Comparison of ENCODE assay signal across 8 cellular contexts in genomic region chr4:55312491-55313101, GRCh38. TPM values are rescaled to one million over a fixed set of nuclear protein-coding genes. Genes with fewer than 3 reads are reported as not detected.
DNase-seq lines count a peak whose midpoint lies in the region; ATAC-seq and TF ChIP-seq lines count a peak whose summit lies in the region.

No MANE protein-coding gene starts in this region.

- ATAC-seq in CD4-positive, CD25-positive, alpha-beta regulatory T cell (ENCODE audit: low read depth in 2 of 2) = peak in 1 of 2 donors; percentile 70
- ATAC-seq in GM18868 (IDR thresholded peaks at IDR 0.05; ENCODE audit: unreplicated experiment) = peak; percentile 91
- ATAC-seq in HG03565 (IDR thresholded peaks at IDR 0.05; ENCODE audit: unreplicated experiment) = peak; percentile 87
- ATAC-seq in GM19452 (IDR thresholded peaks at IDR 0.05; ENCODE audit: unreplicated experiment) = no peak
- no peak for ATAC-seq in HG03460 (IDR thresholded peaks at IDR 0.05; ENCODE audit: unreplicated experiment)

- H3K4me1 ChIP-seq in CD4-positive, CD25-positive, alpha-beta regulatory T cell (ENCODE audit: control insufficient read depth, insufficient read depth, low read length, poor library complexity, severe bottlenecking) = no peaks in the 10 kb centered on the region

- no peak overlapping the region for H3K4me3 Mint-ChIP-seq in CD4-positive, CD25-positive, alpha-beta regulatory T cell

- peaks cover 4% of the 10 kb centered on the region for H3K27me3 Mint-ChIP-seq in CD4-positive, CD25-positive, alpha-beta regulatory T cell

- peak in 54 of 56 donors; percentile 15 to 69 (median 51) for TF ChIP-seq CTCF in dorsolateral prefrontal cortex (IDR thresholded peaks at IDR 0.05 in 54 of 56, conservative IDR thresholded peaks at IDR 0.05 in 2 of 56; ENCODE audit: low read depth in 1 of 56, partially characterized antibody in 56 of 56)

- H3K4me1 Mint-ChIP-seq in CD4-positive, CD25-positive, alpha-beta regulatory T cell = no peaks in the 10 kb centered on the region

- H3K36me3 Mint-ChIP-seq in CD4-positive, CD25-positive, alpha-beta regulatory T cell = no peaks in the 10 kb centered on the region

- no peak overlapping the region for H3K27ac ChIP-seq in CD4-positive, CD25-positive, alpha-beta regulatory T cell (ENCODE audit: insufficient read depth, low read length, poor library complexity, severe bottlenecking)
- peak overlapping the region in 51 of 59 donors; percentile 4 to 85 (median 71) for H3K27ac ChIP-seq in dorsolateral prefrontal cortex

- H3K4me3 ChIP-seq in CD4-positive, CD25-positive, alpha-beta regulatory T cell (ENCODE audit: low read depth, low read length) = no peak overlapping the region
- H3K4me3 ChIP-seq in dorsolateral prefrontal cortex = peak overlapping the region in 22 of 59 donors; percentile 0 to 46 (median 29)

- peaks cover 0 to 1% (median 0%) of the 10 kb centered on the region in 7 donors for H3K9me3 Mint-ChIP-seq in CD4-positive, CD25-positive, alpha-beta regulatory T cell

- intact Hi-C loops in dorsolateral prefrontal cortex (cut with DNase I) = loop anchor here in 1 of 2 donors (5.0 to 10.0 kb wide), 2 partner anchors 225 to 988 kb away; no protein-coding TSS in a partner anchor

- H3K36me3 ChIP-seq in CD4-positive, CD25-positive, alpha-beta regulatory T cell (ENCODE audit: control insufficient read depth, insufficient read depth, low read length) = no peaks in the 10 kb centered on the region

- peaks cover 2% of the 10 kb centered on the region for H3K27me3 ChIP-seq in CD4-positive, CD25-positive, alpha-beta regulatory T cell (ENCODE audit: control insufficient read depth, insufficient read depth, low read length)
- no peaks in the 10 kb centered on the region for H3K27me3 ChIP-seq in dorsolateral prefrontal cortex

- no peaks in the 10 kb centered on the region for H3K9me3 ChIP-seq in CD4-positive, CD25-positive, alpha-beta regulatory T cell (ENCODE audit: control insufficient read depth in 2 of 2, low read length in 2 of 2)

- no peak overlapping the region for H3K27ac Mint-ChIP-seq in CD4-positive, CD25-positive, alpha-beta regulatory T cell

- peak; percentile 3 to 54 (median 19) for DNase-seq in CD4-positive, CD25-positive, alpha-beta regulatory T cell
- DNase-seq in SW480 (ENCODE audit: low spot score) = peak; percentile 27
- peak in 2 of 10 donors; percentile 6 to 32 for DNase-seq in dorsolateral prefrontal cortex
- peak; percentile 35 for DNase-seq in midbrain (lab: John Stamatoyannopoulos, UW)

RNA-seq across cellular contexts. Expression of gene SRD5A3, which starts 33.4 kb away (rescaled TPM):
- 3.9 TPM for total RNA-seq in CD4-positive, CD25-positive, alpha-beta regulatory T cell
- 10 to 100 TPM in 1 of 4 donors, 1 to 10 TPM in 3; 7.7 to 18.4 (median 8.7) TPM for polyA plus RNA-seq in CD4-positive, CD25-positive, alpha-beta regulatory T cell
- total RNA-seq in dorsolateral prefrontal cortex = 10 to 100 TPM in 112 of 120 experiments, 1 to 10 TPM in 8; 6.0 to 34.8 (median 15.9) TPM

Comparison
In these comparisons a context has a peak if more than half of its experiments do, and no peak if none do; other contexts are left out.
1. ATAC-seq: peak in GM18868 (single experiment) and HG03565 (single experiment); none in GM19452 (single experiment) and HG03460 (single experiment).